1 cellular context compared by ENCODE assay signal in the genomic region with DNA sequence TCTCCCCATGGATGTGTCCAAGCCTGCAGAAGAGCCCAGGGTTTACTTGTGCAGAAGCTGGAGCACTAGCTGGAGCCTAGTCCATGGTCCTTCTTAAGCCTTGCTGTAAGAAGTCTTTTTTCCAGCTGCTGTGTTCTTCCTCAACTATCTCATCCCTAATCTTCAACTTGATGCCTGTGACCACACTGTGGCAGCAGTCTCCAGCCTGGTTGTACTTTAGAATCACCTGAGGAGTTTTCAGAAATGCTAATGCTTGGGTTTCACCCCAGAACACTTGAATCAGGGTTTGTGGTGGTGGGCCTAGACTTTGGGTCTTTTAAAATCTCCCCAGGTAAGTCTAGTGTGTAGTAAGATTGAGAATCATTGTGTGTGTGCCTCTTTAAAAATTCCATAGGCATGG.
TF ChIP-seq lines count a peak whose summit lies in the region.

No MANE protein-coding gene starts in this region.

TF ChIP-seq in HCT116, 20 proteins besides CTCF, POLR2A, EP300 and RAD21 (continued from another document):
- TF ChIP-seq CBX3 (IDR thresholded peaks at IDR 0.05; ENCODE audit: low read depth): no peak
- TF ChIP-seq SIN3A (IDR thresholded peaks at IDR 0.05; ENCODE audit: low read depth): no peak
- no peak for TF ChIP-seq SRF (IDR thresholded peaks at IDR 0.05; ENCODE audit: low read depth)
- TF ChIP-seq SP1 (IDR thresholded peaks at IDR 0.05; ENCODE audit: low read depth): no peak
- TF ChIP-seq, protein P1, sequence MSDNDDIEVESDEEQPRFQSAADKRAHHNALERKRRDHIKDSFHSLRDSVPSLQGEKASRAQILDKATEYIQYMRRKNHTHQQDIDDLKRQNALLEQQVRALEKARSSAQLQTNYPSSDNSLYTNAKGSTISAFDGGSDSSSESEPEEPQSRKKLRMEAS (IDR thresholded peaks at IDR 0.05): no peak
- no peak for TF ChIP-seq ZFX (IDR thresholded peaks at IDR 0.05)
- no peak for TF ChIP-seq EZH2phosphoT487 (IDR thresholded peaks at IDR 0.05; ENCODE audit: borderline replicate concordance)
- no peak for TF ChIP-seq EGR1 (IDR thresholded peaks at IDR 0.05; ENCODE audit: low read depth)
- no peak for TF ChIP-seq YY1 (IDR thresholded peaks at IDR 0.05; ENCODE audit: extremely low read depth, insufficient replicate concordance, low read depth, low read length)
- TF ChIP-seq, protein P2, sequence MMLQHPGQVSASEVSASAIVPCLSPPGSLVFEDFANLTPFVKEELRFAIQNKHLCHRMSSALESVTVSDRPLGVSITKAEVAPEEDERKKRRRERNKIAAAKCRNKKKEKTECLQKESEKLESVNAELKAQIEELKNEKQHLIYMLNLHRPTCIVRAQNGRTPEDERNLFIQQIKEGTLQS (IDR thresholded peaks at IDR 0.05): no peak
- TF ChIP-seq CEBPB (IDR thresholded peaks at IDR 0.05; ENCODE audit: low read depth): no peak
TF ChIP-seq in HCT116: peak in this region for 0.
